Comparison of ENCODE assay signal across 1 cellular context in genomic region chr12:56189918-56190694, GRCh38.
TF ChIP-seq lines count a peak whose summit lies in the region.

No MANE protein-coding gene starts in this region.

TF ChIP-seq in Ishikawa, 13 proteins besides CTCF, POLR2A, EP300 and RAD21 (continued from another document):
- TF ChIP-seq, protein P1, sequence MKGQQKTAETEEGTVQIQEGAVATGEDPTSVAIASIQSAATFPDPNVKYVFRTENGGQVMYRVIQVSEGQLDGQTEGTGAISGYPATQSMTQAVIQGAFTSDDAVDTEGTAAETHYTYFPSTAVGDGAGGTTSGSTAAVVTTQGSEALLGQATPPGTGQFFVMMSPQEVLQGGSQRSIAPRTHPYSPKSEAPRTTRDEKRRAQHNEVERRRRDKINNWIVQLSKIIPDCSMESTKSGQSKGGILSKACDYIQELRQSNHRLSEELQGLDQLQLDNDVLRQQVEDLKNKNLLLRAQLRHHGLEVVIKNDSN (IDR thresholded peaks at IDR 0.05): 0 out of 2 replicates have a peak, but pooled peaks have one; percentile 10
- TF ChIP-seq TCF12 (IDR thresholded peaks at IDR 0.05; ENCODE audit: low read depth) (peak; percentile 63), EGR1 (IDR thresholded peaks at IDR 0.05) (no peak; the same call in 1 of the 2 replicates), YY1 (IDR thresholded peaks at IDR 0.05; ENCODE audit: low read depth) (peak; percentile 75; the same call in 1 of the 2 replicates), CREB1 (IDR thresholded peaks at IDR 0.05; ENCODE audit: low read depth) (no peak), NFIC (IDR thresholded peaks at IDR 0.05) (peak; percentile 63; the same call in 1 of the 2 replicates), ZBTB7A (IDR thresholded peaks at IDR 0.05; ENCODE audit: low read depth) (peak; percentile 91), FOXM1 (IDR thresholded peaks at IDR 0.05; ENCODE audit: borderline replicate concordance, low read depth) (no peak), CEBPB (IDR thresholded peaks at IDR 0.05) (no peak; the same call in 1 of the 2 replicates), TAF1 (IDR thresholded peaks at IDR 0.05; ENCODE audit: low read depth) (peak; percentile 54; the same call in 1 of the 2 replicates)
- TF ChIP-seq, protein P2, sequence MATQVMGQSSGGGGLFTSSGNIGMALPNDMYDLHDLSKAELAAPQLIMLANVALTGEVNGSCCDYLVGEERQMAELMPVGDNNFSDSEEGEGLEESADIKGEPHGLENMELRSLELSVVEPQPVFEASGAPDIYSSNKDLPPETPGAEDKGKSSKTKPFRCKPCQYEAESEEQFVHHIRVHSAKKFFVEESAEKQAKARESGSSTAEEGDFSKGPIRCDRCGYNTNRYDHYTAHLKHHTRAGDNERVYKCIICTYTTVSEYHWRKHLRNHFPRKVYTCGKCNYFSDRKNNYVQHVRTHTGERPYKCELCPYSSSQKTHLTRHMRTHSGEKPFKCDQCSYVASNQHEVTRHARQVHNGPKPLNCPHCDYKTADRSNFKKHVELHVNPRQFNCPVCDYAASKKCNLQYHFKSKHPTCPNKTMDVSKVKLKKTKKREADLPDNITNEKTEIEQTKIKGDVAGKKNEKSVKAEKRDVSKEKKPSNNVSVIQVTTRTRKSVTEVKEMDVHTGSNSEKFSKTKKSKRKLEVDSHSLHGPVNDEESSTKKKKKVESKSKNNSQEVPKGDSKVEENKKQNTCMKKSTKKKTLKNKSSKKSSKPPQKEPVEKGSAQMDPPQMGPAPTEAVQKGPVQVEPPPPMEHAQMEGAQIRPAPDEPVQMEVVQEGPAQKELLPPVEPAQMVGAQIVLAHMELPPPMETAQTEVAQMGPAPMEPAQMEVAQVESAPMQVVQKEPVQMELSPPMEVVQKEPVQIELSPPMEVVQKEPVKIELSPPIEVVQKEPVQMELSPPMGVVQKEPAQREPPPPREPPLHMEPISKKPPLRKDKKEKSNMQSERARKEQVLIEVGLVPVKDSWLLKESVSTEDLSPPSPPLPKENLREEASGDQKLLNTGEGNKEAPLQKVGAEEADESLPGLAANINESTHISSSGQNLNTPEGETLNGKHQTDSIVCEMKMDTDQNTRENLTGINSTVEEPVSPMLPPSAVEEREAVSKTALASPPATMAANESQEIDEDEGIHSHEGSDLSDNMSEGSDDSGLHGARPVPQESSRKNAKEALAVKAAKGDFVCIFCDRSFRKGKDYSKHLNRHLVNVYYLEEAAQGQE (IDR thresholded peaks at IDR 0.05; ENCODE audit: low read depth): no peak
